In the genomic region with DNA sequence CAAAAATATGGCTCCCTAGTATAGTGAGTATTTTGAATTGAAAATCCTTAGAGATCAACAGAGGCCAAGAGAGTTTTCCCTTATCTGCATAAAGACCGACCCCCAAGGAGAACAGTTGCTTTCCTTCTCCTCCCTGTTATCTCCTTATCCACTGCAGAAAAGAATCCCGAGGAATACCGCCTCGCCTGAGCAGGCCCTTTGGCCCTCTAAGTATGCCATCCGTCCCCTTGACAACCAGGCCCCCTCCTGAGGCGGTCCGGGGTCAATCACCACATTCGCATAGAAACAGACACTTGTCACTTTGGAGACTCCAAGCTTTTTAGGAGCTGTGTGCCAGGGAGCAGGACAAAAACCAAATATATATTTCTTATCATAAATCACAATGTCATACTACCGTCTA, we compare ENCODE assay signal across 28 cellular contexts. TPM values are rescaled to one million over a fixed set of nuclear protein-coding genes. Genes with fewer than 3 reads are reported as not detected.
"Had no signal": no experiment of that assay in that cellular context is flagged by ENCODE, and none has a peak within 500 bp of the region (broad histone marks: within the 10 kb centered on the region; RNA-seq: fewer than 3 reads in every experiment).

No MANE protein-coding gene starts in this region.

- H3K79me2 ChIP-seq: hepatocyte had no signal

- H3K27ac ChIP-seq: dorsolateral prefrontal cortex, esophagus muscularis mucosa, foreskin keratinocyte, gastroesophageal sphincter, heart left ventricle, hepatocyte, lower lobe of right lung, neutrophil, pancreas, right lobe of liver, thoracic aorta, tibial nerve, upper lobe of left lung had no signal

- H3K36me3 ChIP-seq: esophagus muscularis mucosa, gastroesophageal sphincter, heart left ventricle, lower lobe of right lung, neutrophil, pancreas, right lobe of liver, thoracic aorta, tibial nerve, upper lobe of left lung had no signal

- H3K27ac Mint-ChIP-seq: natural killer cell; stimulated activated naive B cell treated with anti-CD40 and anti-IgM and Interleukin-4, amounts not matched to agents 10 μg/mL and 1 μg/mL and 100 μg/mL, for 72 hours; stimulated activated naive CD8-positive, alpha-beta T cell treated with anti-CD3 and anti-CD28 coated beads, Interleukin-15, Interleukin-2, amounts not matched to agents 100 ng/mL and 50 ng/mL, for 24 hours had no signal

- H3K27me3 ChIP-seq: foreskin keratinocyte, hepatocyte, tibial nerve, upper lobe of left lung had no signal

- H2AFZ ChIP-seq: hepatocyte had no signal

- H3K4me2 ChIP-seq: hepatocyte, smooth muscle cell had no signal

- H3K9me3 Mint-ChIP-seq: natural killer cell; stimulated activated naive CD8-positive, alpha-beta T cell treated with anti-CD3 and anti-CD28 coated beads, Interleukin-15, Interleukin-2, amounts not matched to agents 100 ng/mL and 50 ng/mL, for 24 hours had no signal

- H3K27me3 Mint-ChIP-seq: stimulated activated naive CD8-positive, alpha-beta T cell treated with anti-CD3 and anti-CD28 coated beads, Interleukin-15, Interleukin-2, amounts not matched to agents 100 ng/mL and 50 ng/mL, for 24 hours had no signal

- H3K4me3 ChIP-seq: dorsolateral prefrontal cortex, esophagus muscularis mucosa, gastroesophageal sphincter, heart left ventricle, hepatocyte, lower lobe of right lung, pancreas, right lobe of liver, smooth muscle cell, thoracic aorta, tibial nerve, upper lobe of left lung had no signal

- H3K9me3 ChIP-seq: esophagus muscularis mucosa, gastroesophageal sphincter, heart left ventricle, lower lobe of right lung, neutrophil, pancreas, right lobe of liver, thoracic aorta, tibial nerve, upper lobe of left lung had no signal

- DNase-seq: cerebellar nuclear complex; dorsolateral prefrontal cortex; effector CD8-positive, alpha-beta T cell; foreskin keratinocyte; heart left ventricle; left ventricle myocardium superior; lower lobe of right lung; natural killer cell; pancreas; right lobe of liver; stimulated activated CD4-positive, alpha-beta T cell treated with anti-CD3 and anti-CD28 coated beads, Interleukin-2, amount 100 ng/mL, for 24 hours; stimulated activated CD4-positive, alpha-beta T cell treated with anti-CD3 and anti-CD28 coated beads, Interleukin-4, amount 100 ng/mL, for 24 hours; stimulated activated naive B cell treated with anti-CD40 and anti-IgM and Interleukin-4, amounts not matched to agents 10 μg/mL and 1 μg/mL and 100 μg/mL, for 72 hours; upper lobe of left lung had no signal

- H3K36me3 Mint-ChIP-seq: natural killer cell; stimulated activated naive B cell treated with anti-CD40 and anti-IgM and Interleukin-4, amounts not matched to agents 10 μg/mL and 1 μg/mL and 100 μg/mL, for 72 hours had no signal

- H3K4me1 ChIP-seq: esophagus muscularis mucosa, foreskin keratinocyte, gastroesophageal sphincter, lower lobe of right lung, pancreas, right lobe of liver, tibial nerve, upper lobe of left lung had no signal

- H3K4me1 Mint-ChIP-seq: stimulated activated naive B cell treated with anti-CD40 and anti-IgM and Interleukin-4, amounts not matched to agents 10 μg/mL and 1 μg/mL and 100 μg/mL, for 72 hours had no signal

- H3K4me3 Mint-ChIP-seq: natural killer cell; stimulated activated naive B cell treated with anti-CD40 and anti-IgM and Interleukin-4, amounts not matched to agents 10 μg/mL and 1 μg/mL and 100 μg/mL, for 72 hours; stimulated activated naive CD8-positive, alpha-beta T cell treated with anti-CD3 and anti-CD28 coated beads, Interleukin-15, Interleukin-2, amounts not matched to agents 100 ng/mL and 50 ng/mL, for 24 hours had no signal

RNA-seq across cellular contexts. Expression of a gene that starts 15.9 kb away (rescaled TPM):
- total RNA-seq: dorsolateral prefrontal cortex, endothelial cell of umbilical vein, epithelial cell of proximal tubule, esophagus muscularis mucosa, fibroblast of lung, foreskin keratinocyte, gastroesophageal sphincter, heart left ventricle, hepatocyte, left ventricle myocardium superior, mononuclear cell, natural killer cell, omental fat pad, posterior vena cava, right lobe of liver, smooth muscle cell, thoracic aorta, tibial nerve had no signal
